26 cellular contexts compared by ENCODE assay signal in the genomic region with DNA sequence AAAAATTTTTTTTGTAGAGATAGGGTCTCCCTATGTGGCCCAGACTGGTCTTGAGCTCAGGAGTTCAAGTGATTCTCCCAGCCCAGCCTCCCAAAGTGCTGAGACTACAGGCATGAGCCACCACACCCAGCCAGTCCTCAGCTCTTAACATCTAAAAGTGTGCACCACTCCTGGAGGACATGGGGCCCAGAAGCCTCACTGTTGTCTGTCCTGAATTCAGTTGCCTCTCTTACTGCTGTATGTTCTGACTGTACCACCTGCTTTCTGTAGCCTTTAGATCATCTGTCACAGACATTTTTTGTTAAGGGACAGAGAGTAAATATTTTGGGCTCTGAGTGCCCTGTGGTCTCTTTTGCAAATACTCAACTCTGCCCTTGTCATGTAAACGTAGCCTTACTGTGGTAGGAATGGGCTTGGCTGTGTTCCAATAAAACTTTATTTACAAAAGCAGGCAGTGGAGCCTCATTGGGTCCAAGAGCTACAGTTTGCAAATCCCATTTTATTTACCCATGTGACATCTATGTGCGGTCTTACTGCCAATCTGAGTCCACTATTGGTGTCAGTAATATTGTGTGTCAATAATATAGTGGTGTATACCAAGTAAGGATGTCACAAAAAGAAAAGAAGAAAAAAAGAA. TPM values are rescaled to one million over a fixed set of nuclear protein-coding genes. Genes with fewer than 3 reads are reported as not detected.
DNase-seq lines count a peak whose midpoint lies in the region; ATAC-seq, FAIRE-seq and TF ChIP-seq lines count a peak whose summit lies in the region.
"Had no signal": no experiment of that assay in that cellular context is flagged by ENCODE, and none has a peak within 500 bp of the region (broad histone marks: within the 10 kb centered on the region; RNA-seq: fewer than 3 reads in every experiment).

No MANE protein-coding gene starts in this region.

- no peaks in the 10 kb centered on the region for H3K9me3 ChIP-seq in K562 (replicated peaks; ENCODE audit: control insufficient read depth, insufficient read depth, low read depth, low read length)
- no peaks in the 10 kb centered on the region for H3K9me3 ChIP-seq in upper lobe of right lung
- H3K9me3 ChIP-seq in spleen: no peaks in the 10 kb centered on the region
- H3K9me3 ChIP-seq: breast epithelium had no signal

- H3K9ac ChIP-seq in K562 (ENCODE audit: insufficient read depth in 1 of 2, low read depth in 2 of 2, low read length in 2 of 2): no peak overlapping the region

- TF ChIP-seq POLR2A in K562 (conservative IDR thresholded peaks at IDR 0.05) (no peak), spleen (IDR thresholded peaks at IDR 0.05) (no peak)

- H3K36me3 ChIP-seq in K562 (ENCODE audit: control insufficient read depth, insufficient read depth, low read length) (no peaks in the 10 kb centered on the region), upper lobe of right lung (no peaks in the 10 kb centered on the region), spleen (no peaks in the 10 kb centered on the region)
- H3K36me3 ChIP-seq: breast epithelium had no signal

- intact Hi-C loops in K562 (cut with micrococcal nuclease): loop anchor here (10.0 kb wide), 1 partner anchor 445 kb away; no protein-coding TSS in a partner anchor
- intact Hi-C loops in upper lobe of right lung (cut with DNase I): no loop called here
- intact Hi-C loops in spleen (cut with DNase I; ENCODE audit: low total_unique reads): no loop called here

- H3K27ac ChIP-seq in K562 (ENCODE audit: extremely low read depth, low read depth, low read length): no peak overlapping the region
- H3K27ac ChIP-seq in upper lobe of right lung: no peak overlapping the region
- no peak overlapping the region for H3K27ac ChIP-seq in spleen
- H3K27ac ChIP-seq: breast epithelium had no signal

- H3K79me2 ChIP-seq in K562 (ENCODE audit: control insufficient read depth, insufficient read depth, low read length): no peaks in the 10 kb centered on the region

- H3K4me1 ChIP-seq in K562 (replicated peaks in 1 of 2; ENCODE audit: control insufficient read depth in 2 of 2, insufficient read depth in 2 of 2, low read length in 2 of 2) (no peaks in the 10 kb centered on the region), upper lobe of right lung (peaks cover 7% of the 10 kb centered on the region), spleen (no peaks in the 10 kb centered on the region)
- H3K4me1 ChIP-seq: breast epithelium had no signal

- ATAC-seq in K562 (no peak), upper lobe of right lung (peak; percentile 33)
- ATAC-seq: naive thymus-derived CD4-positive, alpha-beta T cell; stimulated activated naive CD8-positive, alpha-beta T cell treated with anti-CD3 and anti-CD28 coated beads, Interleukin-15, amount 100 ng/mL, for 72 hours had no signal

- no peak for TF ChIP-seq EP300 in K562 (IDR thresholded peaks at IDR 0.05; ENCODE audit: low read length)

- H3K27me3 ChIP-seq in K562 (ENCODE audit: control insufficient read depth in 2 of 2, insufficient read depth in 2 of 2, low read length in 2 of 2) (peaks cover 9 to 34% of the 10 kb centered on the region in 2 experiments; a peak in 4 of 5 replicates), upper lobe of right lung (no peaks in the 10 kb centered on the region), spleen (replicated peaks in 1 of 7) (no peaks in the 10 kb centered on the region)
- H3K27me3 ChIP-seq: breast epithelium had no signal

- peak; percentile 34 to 61 for DNase-seq in NCI-H2081 (lab: John Stamatoyannopoulos, UW)
- no peak for DNase-seq in NCI-H2081 treated with DMSO at 0.1 percent for 48 hours (lab: John Stamatoyannopoulos, UW)
- DNase-seq in NCI-H2196 treated with DMSO at 0.1 percent for 48 hours (lab: John Stamatoyannopoulos, UW; ENCODE audit: unreplicated experiment): peak; percentile 21
- DNase-seq in K562 (ENCODE audit: extremely low read depth in 1 of 4, low spot score in 3 of 4): no peak
- no peak for DNase-seq in upper lobe of right lung
- DNase-seq in midbrain (lab: John Stamatoyannopoulos, UW): no peak
- DNase-seq in spleen: no peak
- DNase-seq in effector CD4-positive, alpha-beta T cell: no peak
- DNase-seq: 8988T; activated CD4-positive, alpha-beta T cell treated with anti-CD3 and anti-CD28 coated beads, Interleukin-2, amount 10 ng/mL, durations not matched to agents 24 days and 14 days; activated CD8-positive, alpha-beta memory T cell treated with anti-CD3 and anti-CD28 coated beads, Interleukin-2, amount 50 U/mL, for 4 hours; activated effector memory CD4-positive, alpha-beta T cell treated with anti-CD3 and anti-CD28 coated beads, Interleukin-2, amount 50 U/mL, for 16 hours; cortex of kidney; HCEC 1CT; head of caudate nucleus; IMR-90; mammary epithelial cell; MM.1S; naive thymus-derived CD4-positive, alpha-beta T cell; NCI-H2227 treated with DMSO at 0.1 percent for 48 hours; stimulated activated CD4-positive, alpha-beta T cell treated with anti-CD3 and anti-CD28 coated beads, Interleukin-1b, Interleukin-23, amount 100 ng/mL, for 48 hours; stimulated activated naive CD8-positive, alpha-beta T cell treated with anti-CD3 and anti-CD28 coated beads, Interleukin-15, amount 100 ng/mL, for 72 hours had no signal

- FAIRE-seq in K562 (lab: Jason Lieb, UNC): no peak
- FAIRE-seq: D721Med, GM12891 had no signal

- CTCF ChIA-PET in K562 (lab: Yijun Ruan, JAX; ENCODE audit: low intra/inter-chr PET ratio): no interaction called here

- POLR2A ChIA-PET in K562 (lab: Yijun Ruan, JAX): interaction anchor here (0.5 kb wide), 1 partner anchor 9 kb away, joined by 3 read pairs; no protein-coding TSS in a partner anchor

- 0% methylated on average over 2 of the region's 2 CpGs for WGBS in K562 (ENCODE audit: insufficient coverage, low coverage, missing lambda C conversion rate)
- WGBS in spleen, 5 donors: 24 to 73% (median 37%) methylated on average over 2 of the region's 2 CpGs

- no peak for TF ChIP-seq RAD21 in K562 (CRISPR knock-in tag; conservative IDR thresholded peaks at IDR 0.05 in 1 of 2, IDR thresholded peaks at IDR 0.05 in 1 of 2)

- H3K9me1 ChIP-seq in K562 (ENCODE audit: control insufficient read depth, insufficient read depth, low read length): no peaks in the 10 kb centered on the region

- BruUV-seq in K562 (replicated peaks; lab: Mats Ljungman, UMichigan): no TSS peak

- peaks cover 3% of the 10 kb centered on the region; the same call in 1 of the 2 replicates for H4K20me1 ChIP-seq in K562 (replicated peaks; ENCODE audit: control insufficient read depth, insufficient read depth, low read length)

- H3K4me2 ChIP-seq in K562 (ENCODE audit: insufficient read depth, low read length): no peak overlapping the region

- in situ Hi-C loops in K562 (cut with MboI): loop anchor here (5.0 kb wide), 2 partner anchors 57 to 157 kb away; no protein-coding TSS in a partner anchor

- H2AFZ ChIP-seq in K562 (ENCODE audit: low read depth, low read length): no peak overlapping the region

- H3K4me3 ChIP-seq in K562 (no peak overlapping the region), upper lobe of right lung (no peak overlapping the region), spleen (no peak overlapping the region)
- H3K4me3 ChIP-seq: breast epithelium had no signal

- TF ChIP-seq CTCF in K562 (IDR thresholded peaks at IDR 0.05 in 2 of 3, conservative IDR thresholded peaks at IDR 0.05 in 1 of 3; ENCODE audit: insufficient read depth in 2 of 3, low read depth in 1 of 3, low read length in 3 of 3) (no peak), upper lobe of right lung (IDR thresholded peaks at IDR 0.05) (no peak), spleen (IDR thresholded peaks at IDR 0.05 in 8 of 11, conservative IDR thresholded peaks at IDR 0.05 in 3 of 11) (no peak)

RNA-seq across cellular contexts. Expression of a gene that starts 38.1 kb away (rescaled TPM):
- total RNA-seq in K562 (2011; cell fraction: chromatin; rRNA removed; ENCODE audit: low replicate concordance): 0.46 TPM in 1 of 2 replicates, not detected in the other
- total RNA-seq in K562 (2011; cell fraction: nucleolus; rRNA removed): 0.39 and 0.50 TPM in 2 replicates
- total RNA-seq in K562 (2011; cell fraction: nucleoplasm; rRNA removed): 0.44 and 0.84 TPM in 2 replicates
- total RNA-seq in K562 (2014; rRNA removed) (0.14 and 0.16 TPM in 2 replicates), K562 (2014; rRNA removed; fragmentation: Illumina TruSeq; extraction: Trizol) (0.16 TPM in 1 of 2 replicates, not detected in the other), K562 (2015; rRNA removed; fragmentation: Illumina TruSeq; extraction: Trizol) (0.25 and 0.41 TPM in 2 replicates), K562 (2021) (0.44 and 0.49 TPM in 2 replicates), upper lobe of right lung (23.8 TPM), spleen (10 to 100 TPM; 24.1 to 53.2 (median 35.9) TPM)
- polyA plus RNA-seq in K562 (2011; rRNA removed) (0.11 and 0.38 TPM in 2 replicates), K562 (2014; fragmentation: Illumina TruSeq; extraction: Trizol) (0.35 and 0.61 TPM in 2 replicates), K562 (2014; fragmentation: Nextera tagmentation; extraction: Ambion mirVana) (under 1 TPM; 0.03 to 0.10 TPM), K562 (2014; rRNA removed) (0.26 and 0.64 TPM in 2 replicates), spleen (10 to 100 TPM in 2 of 3 donors, 1 to 10 TPM in 1; 5.9 to 16.5 (median 12.4) TPM)
- polyA plus RNA-seq in K562 (2011; cell fraction: cytosol; rRNA removed): 0.21 and 0.91 TPM in 2 replicates
- 0.11 and 0.26 TPM in 2 replicates for polyA plus RNA-seq in K562 (2011; cell fraction: nucleus; rRNA removed)
- polyA plus RNA-seq in K562 (2012): 0.65 and 0.94 TPM in 2 replicates
- 0.18 TPM in 1 of 2 replicates, not detected in the other for polyA minus RNA-seq in K562 (2011; rRNA and poly(A)+ RNA removed)
- polyA minus RNA-seq in K562 (2011; cell fraction: cytosol; rRNA and poly(A)+ RNA removed): not detected in 2 replicates
- 0.54 TPM in 1 of 2 replicates, not detected in the other for polyA minus RNA-seq in K562 (2011; cell fraction: nucleus; rRNA and poly(A)+ RNA removed)
- total RNA-seq: activated CD4-positive, alpha-beta T cell treated with anti-CD3 and anti-CD28 coated beads, Interleukin-2, amount 10 ng/mL, durations not matched to agents 24 days and 14 days; mammary epithelial cell had no signal

RNA-seq across cellular contexts. Expression of a gene that starts 54.5 kb away (rescaled TPM):
- total RNA-seq in K562 (2011; cell fraction: chromatin; rRNA removed; ENCODE audit: low replicate concordance): not detected in 2 replicates
- not detected in 2 replicates for total RNA-seq in K562 (2011; cell fraction: nucleolus; rRNA removed)
- total RNA-seq in K562 (2011; cell fraction: nucleoplasm; rRNA removed): not detected in 2 replicates
- total RNA-seq in K562 (2014; rRNA removed) (not detected in 2 replicates), K562 (2014; rRNA removed; fragmentation: Illumina TruSeq; extraction: Trizol) (not detected in 2 replicates), K562 (2015; rRNA removed; fragmentation: Illumina TruSeq; extraction: Trizol) (not detected in 2 replicates), K562 (2021) (not detected in 2 replicates), upper lobe of right lung (21.0 TPM), spleen (under 1 TPM in 1 of 7 donors, not detected in 6; 0.54 TPM)
- polyA plus RNA-seq in K562 (2011; rRNA removed) (not detected in 2 replicates), K562 (2014; fragmentation: Illumina TruSeq; extraction: Trizol) (not detected in 2 replicates), K562 (2014; fragmentation: Nextera tagmentation; extraction: Ambion mirVana) (not detected), K562 (2014; rRNA removed) (not detected in 2 replicates), spleen (under 1 TPM; 0.39 to 0.53 (median 0.42) TPM)
- polyA plus RNA-seq in K562 (2011; cell fraction: cytosol; rRNA removed): not detected in 2 replicates
- polyA plus RNA-seq in K562 (2011; cell fraction: nucleus; rRNA removed): not detected in 2 replicates
- 0.22 TPM in 1 of 2 replicates, not detected in the other for polyA plus RNA-seq in K562 (2012)
- not detected in 2 replicates for polyA minus RNA-seq in K562 (2011; rRNA and poly(A)+ RNA removed)
- polyA minus RNA-seq in K562 (2011; cell fraction: cytosol; rRNA and poly(A)+ RNA removed): not detected in 2 replicates
- not detected in 2 replicates for polyA minus RNA-seq in K562 (2011; cell fraction: nucleus; rRNA and poly(A)+ RNA removed)
- total RNA-seq: activated CD4-positive, alpha-beta T cell treated with anti-CD3 and anti-CD28 coated beads, Interleukin-2, amount 10 ng/mL, durations not matched to agents 24 days and 14 days; breast epithelium; IMR-90; mammary epithelial cell; naive thymus-derived CD4-positive, alpha-beta T cell had no signal
- polyA plus RNA-seq: BJ; IMR-90; mammary epithelial cell; naive thymus-derived CD4-positive, alpha-beta T cell had no signal

Comparison
In these comparisons a context has a peak if more than half of its experiments do, and no peak if none do; other contexts are left out.
1. DNase-seq: peak in NCI-H2081 (2 of 2) and NCI-H2196 treated with DMSO at 0.1 percent for 48 hours (single experiment); none in NCI-H2081 treated with DMSO at 0.1 percent for 48 hours (single experiment), K562 (0 of 4), upper lobe of right lung (single experiment), midbrain (single experiment), spleen (single experiment) and effector CD4-positive, alpha-beta T cell (single experiment).
2. RNA of a gene that starts 38.1 kb away (total RNA-seq): 24.1 to 53.2 TPM in spleen and 23.8 TPM in upper lobe of right lung (single experiment); 0.14 to 0.84 TPM in K562; every median in the first group is over 10 times any median in the second.
3. RNA of a gene that starts 54.5 kb away (total RNA-seq): 21.0 TPM in upper lobe of right lung (single experiment); not detected in K562 and 0.54 TPM in spleen; every median in the first group is over 10 times any median in the second.